In genomic region chr18:11154369-11154982, GRCh38 we compare ENCODE assay signal across 9 cellular contexts. TPM values are rescaled to one million over a fixed set of nuclear protein-coding genes. Genes with fewer than 3 reads are reported as not detected.
DNase-seq lines count a peak whose midpoint lies in the region; ATAC-seq and TF ChIP-seq lines count a peak whose summit lies in the region.
"Had no signal": no experiment of that assay in that cellular context is flagged by ENCODE, and none has a peak within 500 bp of the region (broad histone marks: within the 10 kb centered on the region; RNA-seq: fewer than 3 reads in every experiment).

No MANE protein-coding gene starts in this region.

- H3K36me3 ChIP-seq in BE2C = no peaks in the 10 kb centered on the region
- H3K36me3 ChIP-seq in HEK293 (ENCODE audit: control insufficient read depth in 2 of 2, insufficient read depth in 1 of 2, low read length in 2 of 2) = no peaks in the 10 kb centered on the region
- no peaks in the 10 kb centered on the region for H3K36me3 ChIP-seq in Peyer's patch
- no peaks in the 10 kb centered on the region for H3K36me3 ChIP-seq in spleen
- H3K36me3 ChIP-seq: HAP-1 had no signal

- WGBS in spleen, 5 donors = 21 to 47% (median 25%) methylated on average over 2 of the region's 2 CpGs

- DNase-seq in BE2C = no peak
- no peak for DNase-seq in Peyer's patch
- peak; percentile 71 for DNase-seq in fibroblast of the aortic adventitia (ENCODE audit: low read depth)
- no peak for DNase-seq in spleen
- DNase-seq in stimulated activated CD4-positive, alpha-beta T cell treated with anti-CD3 and anti-CD28 coated beads, Interleukin-2, amount 100 ng/mL, for 24 hours = no peak
- no peak for DNase-seq in stimulated activated CD4-positive, alpha-beta T cell treated with anti-CD3 and anti-CD28 coated beads, Interleukin-15, amount 100 ng/mL, for 24 hours

- no peaks in the 10 kb centered on the region for H3K9me3 ChIP-seq in BE2C
- H3K9me3 ChIP-seq in HEK293 (ENCODE audit: control insufficient read depth, insufficient read depth, low read depth, low read length) = no peaks in the 10 kb centered on the region
- H3K9me3 ChIP-seq in Peyer's patch = no peaks in the 10 kb centered on the region
- no peaks in the 10 kb centered on the region for H3K9me3 ChIP-seq in spleen
- H3K9me3 ChIP-seq: HAP-1 had no signal

- H3K4me3 ChIP-seq in BE2C (ENCODE audit: low read depth, low read length) (no peak overlapping the region), HEK293 (ENCODE audit: low read depth, low read length) (no peak overlapping the region), Peyer's patch (no peak overlapping the region), fibroblast of the aortic adventitia (ENCODE audit: low read depth, low read length) (no peak overlapping the region), spleen (no peak overlapping the region)
- H3K4me3 ChIP-seq: HAP-1 had no signal

- TF ChIP-seq POLR2A in Peyer's patch (IDR thresholded peaks at IDR 0.05) (no peak), spleen (IDR thresholded peaks at IDR 0.05) (no peak)

- H3K4me1 ChIP-seq in BE2C (no peaks in the 10 kb centered on the region), HEK293 (ENCODE audit: control insufficient read depth, insufficient read depth, low read length) (no peaks in the 10 kb centered on the region; the same call in 1 of the 2 replicates), Peyer's patch (peaks cover 0 to 4% (median 0%) of the 10 kb centered on the region in 4 donors), spleen (peaks cover 0 to 8% (median 5%) of the 10 kb centered on the region in 6 donors)
- H3K4me1 ChIP-seq: HAP-1 had no signal

- CTCF ChIA-PET in HEK293 (lab: Yijun Ruan, JAX) = interaction anchor here (0.6 to 7.5 kb wide), 50 partner anchors 9 to 1183 kb away, joined by 3 to 119 read pairs (median 4); no protein-coding TSS in a partner anchor

- ATAC-seq in GM21423 (IDR thresholded peaks at IDR 0.05; ENCODE audit: unreplicated experiment) = no peak

- intact Hi-C loops in spleen (cut with DNase I; ENCODE audit: low total_unique reads) = loop anchor here (10.0 kb wide), 1 partner anchor 300 kb away; no protein-coding TSS in a partner anchor

- TF ChIP-seq CTCF in BE2C (IDR thresholded peaks at IDR 0.05; ENCODE audit: low read depth, low read length) = peak; percentile 46
- peak; percentile 34; the same call in 1 of the 2 replicates for TF ChIP-seq CTCF in HEK293 (tag by site-specific recombination; IDR thresholded peaks at IDR 0.05)
- TF ChIP-seq CTCF in Peyer's patch (IDR thresholded peaks at IDR 0.05) = peak in 4 of 6 experiments; percentile 18 to 77 (median 63)
- TF ChIP-seq CTCF in fibroblast of the aortic adventitia (IDR thresholded peaks at IDR 0.05; ENCODE audit: insufficient read depth, low read length) = peak; percentile 41
- TF ChIP-seq CTCF in spleen (IDR thresholded peaks at IDR 0.05 in 8 of 11, conservative IDR thresholded peaks at IDR 0.05 in 3 of 11) = peak in 6 of 11 experiments; percentile 13 to 41 (median 26)

- H3K27me3 ChIP-seq in BE2C (no peaks in the 10 kb centered on the region), Peyer's patch (no peaks in the 10 kb centered on the region), spleen (replicated peaks in 1 of 7) (peaks cover 0 to 24% (median 9%) of the 10 kb centered on the region in 7 donors)

- POLR2A ChIA-PET in HEK293 (lab: Yijun Ruan, JAX) = no interaction called here

- H3K27ac ChIP-seq in HEK293 (ENCODE audit: extremely low read depth, low read depth, low read length) (no peak overlapping the region), Peyer's patch (no peak overlapping the region), spleen (no peak overlapping the region)

TF ChIP-seq in HEK293, 187 proteins besides CTCF, POLR2A, EP300 and RAD21:
- TF ChIP-seq ZNF654 (tag by site-specific recombination; IDR thresholded peaks at IDR 0.05; ENCODE audit: low read depth) (peak; percentile 71), ZNF701 (tag by site-specific recombination; IDR thresholded peaks at IDR 0.05) (no peak)

RNA-seq across cellular contexts. Expression of gene PIEZO2, which starts 5.1 kb away (rescaled TPM):
- polyA plus RNA-seq in BE2C (2012; ENCODE audit: insufficient read depth, insufficient read length, low read depth) = 1.1 TPM
- 1 to 10 TPM in 3 of 4 donors, under 1 TPM in 1; 0.85 to 5.8 (median 4.5) TPM for total RNA-seq in Peyer's patch
- total RNA-seq in fibroblast of the aortic adventitia (ENCODE audit: low replicate concordance) = 1.6 and 40.2 TPM in 2 replicates
- total RNA-seq in spleen = 10 to 100 TPM in 4 of 7 donors, 1 to 10 TPM in 3; 4.6 to 13.0 (median 10.3) TPM
- polyA plus RNA-seq in spleen = under 1 TPM; 0.42 to 0.76 (median 0.61) TPM
